In the genomic region with DNA sequence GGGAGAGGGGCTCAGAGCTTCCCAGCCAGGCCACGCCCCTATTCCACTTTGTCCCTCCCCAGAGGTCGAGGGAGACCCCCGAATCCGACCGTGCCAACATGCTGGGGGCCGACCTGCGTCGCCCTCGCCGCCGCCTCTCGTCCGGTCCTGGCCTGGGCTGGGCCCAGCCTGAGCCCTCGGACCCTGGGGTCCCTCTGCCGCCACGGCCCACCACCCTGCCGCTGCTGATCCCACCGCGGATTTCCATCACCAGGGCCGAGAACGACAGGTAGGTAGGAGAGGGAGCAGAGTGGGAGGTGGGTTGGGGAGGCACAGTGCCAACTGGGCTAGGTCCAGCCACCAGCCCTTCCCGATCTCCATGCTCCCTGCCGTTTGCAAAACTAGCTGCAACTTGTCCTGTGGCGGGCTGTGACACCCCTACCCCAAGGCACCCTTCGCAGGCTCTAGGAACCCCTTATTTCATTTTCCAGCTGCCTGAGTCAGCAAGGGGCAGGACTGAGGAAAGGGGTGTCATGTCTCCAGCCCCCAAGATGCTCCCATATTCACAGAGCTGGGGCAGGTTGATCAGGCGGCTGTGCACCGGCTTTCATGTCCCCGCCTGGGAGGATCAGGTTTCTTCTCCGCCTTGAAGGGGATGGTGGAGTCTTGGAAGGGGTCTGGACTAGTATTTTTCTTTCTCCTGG, we compare ENCODE assay signal across 1 cellular context.
A peak's percentile ranks its signal among the peaks of the same experiment; 100 is the strongest.
TF ChIP-seq lines count a peak whose summit lies in the region.

No MANE protein-coding gene starts in this region.

TF ChIP-seq in HEK293, 187 proteins besides CTCF, POLR2A, EP300 and RAD21 (continued from another document and continues in another):
- TF ChIP-seq, protein P1, sequence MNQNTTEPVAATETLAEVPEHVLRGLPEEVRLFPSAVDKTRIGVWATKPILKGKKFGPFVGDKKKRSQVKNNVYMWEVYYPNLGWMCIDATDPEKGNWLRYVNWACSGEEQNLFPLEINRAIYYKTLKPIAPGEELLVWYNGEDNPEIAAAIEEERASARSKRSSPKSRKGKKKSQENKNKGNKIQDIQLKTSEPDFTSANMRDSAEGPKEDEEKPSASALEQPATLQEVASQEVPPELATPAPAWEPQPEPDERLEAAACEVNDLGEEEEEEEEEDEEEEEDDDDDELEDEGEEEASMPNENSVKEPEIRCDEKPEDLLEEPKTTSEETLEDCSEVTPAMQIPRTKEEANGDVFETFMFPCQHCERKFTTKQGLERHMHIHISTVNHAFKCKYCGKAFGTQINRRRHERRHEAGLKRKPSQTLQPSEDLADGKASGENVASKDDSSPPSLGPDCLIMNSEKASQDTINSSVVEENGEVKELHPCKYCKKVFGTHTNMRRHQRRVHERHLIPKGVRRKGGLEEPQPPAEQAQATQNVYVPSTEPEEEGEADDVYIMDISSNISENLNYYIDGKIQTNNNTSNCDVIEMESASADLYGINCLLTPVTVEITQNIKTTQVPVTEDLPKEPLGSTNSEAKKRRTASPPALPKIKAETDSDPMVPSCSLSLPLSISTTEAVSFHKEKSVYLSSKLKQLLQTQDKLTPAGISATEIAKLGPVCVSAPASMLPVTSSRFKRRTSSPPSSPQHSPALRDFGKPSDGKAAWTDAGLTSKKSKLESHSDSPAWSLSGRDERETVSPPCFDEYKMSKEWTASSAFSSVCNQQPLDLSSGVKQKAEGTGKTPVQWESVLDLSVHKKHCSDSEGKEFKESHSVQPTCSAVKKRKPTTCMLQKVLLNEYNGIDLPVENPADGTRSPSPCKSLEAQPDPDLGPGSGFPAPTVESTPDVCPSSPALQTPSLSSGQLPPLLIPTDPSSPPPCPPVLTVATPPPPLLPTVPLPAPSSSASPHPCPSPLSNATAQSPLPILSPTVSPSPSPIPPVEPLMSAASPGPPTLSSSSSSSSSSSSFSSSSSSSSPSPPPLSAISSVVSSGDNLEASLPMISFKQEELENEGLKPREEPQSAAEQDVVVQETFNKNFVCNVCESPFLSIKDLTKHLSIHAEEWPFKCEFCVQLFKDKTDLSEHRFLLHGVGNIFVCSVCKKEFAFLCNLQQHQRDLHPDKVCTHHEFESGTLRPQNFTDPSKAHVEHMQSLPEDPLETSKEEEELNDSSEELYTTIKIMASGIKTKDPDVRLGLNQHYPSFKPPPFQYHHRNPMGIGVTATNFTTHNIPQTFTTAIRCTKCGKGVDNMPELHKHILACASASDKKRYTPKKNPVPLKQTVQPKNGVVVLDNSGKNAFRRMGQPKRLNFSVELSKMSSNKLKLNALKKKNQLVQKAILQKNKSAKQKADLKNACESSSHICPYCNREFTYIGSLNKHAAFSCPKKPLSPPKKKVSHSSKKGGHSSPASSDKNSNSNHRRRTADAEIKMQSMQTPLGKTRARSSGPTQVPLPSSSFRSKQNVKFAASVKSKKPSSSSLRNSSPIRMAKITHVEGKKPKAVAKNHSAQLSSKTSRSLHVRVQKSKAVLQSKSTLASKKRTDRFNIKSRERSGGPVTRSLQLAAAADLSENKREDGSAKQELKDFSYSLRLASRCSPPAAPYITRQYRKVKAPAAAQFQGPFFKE (tag by site-specific recombination; IDR thresholded peaks at IDR 0.05; ENCODE audit: borderline replicate concordance) = no peak
- TF ChIP-seq ZNF830 (tag by site-specific recombination; IDR thresholded peaks at IDR 0.05; ENCODE audit: low read depth) (no peak), ZNF473 (tag by site-specific recombination; IDR thresholded peaks at IDR 0.05) (no peak), ZNF202 (tag by site-specific recombination; IDR thresholded peaks at IDR 0.05; ENCODE audit: borderline replicate concordance) (no peak), ZBTB48 (tag by site-specific recombination; IDR thresholded peaks at IDR 0.05) (peak; percentile 44), ZNF350 (tag by site-specific recombination; IDR thresholded peaks at IDR 0.05) (no peak), ZBTB8A (tag by site-specific recombination; IDR thresholded peaks at IDR 0.05) (no peak; the same call in 1 of the 2 replicates), ZNF549 (tag by site-specific recombination; IDR thresholded peaks at IDR 0.05) (no peak), ZNF114 (tag by site-specific recombination; IDR thresholded peaks at IDR 0.05) (no peak), ZNF488 (tag by site-specific recombination; IDR thresholded peaks at IDR 0.05) (no peak), ZNF394 (tag by site-specific recombination; IDR thresholded peaks at IDR 0.05; ENCODE audit: borderline replicate concordance) (no peak; the same call in 1 of the 2 replicates), HIC1 (tag by site-specific recombination; IDR thresholded peaks at IDR 0.05) (peak; percentile 90), ZNF585B (tag by site-specific recombination; IDR thresholded peaks at IDR 0.05) (no peak), ZNF248 (tag by site-specific recombination; IDR thresholded peaks at IDR 0.05) (no peak), ZNF132 (tag by site-specific recombination; IDR thresholded peaks at IDR 0.05; ENCODE audit: borderline replicate concordance) (no peak), ZNF600 (tag by site-specific recombination; IDR thresholded peaks at IDR 0.05) (peak; percentile 76; the same call in 1 of the 2 replicates), ZNF658 (tag by site-specific recombination; IDR thresholded peaks at IDR 0.05) (no peak), ZNF423 (tag by site-specific recombination; IDR thresholded peaks at IDR 0.05) (no peak), ZNF514 (tag by site-specific recombination; IDR thresholded peaks at IDR 0.05) (no peak), EGR2 (tag by site-specific recombination; IDR thresholded peaks at IDR 0.05; ENCODE audit: low read depth) (peak; percentile 14; the same call in 1 of the 2 replicates), OVOL3 (tag by site-specific recombination; IDR thresholded peaks at IDR 0.05) (no peak), ZNF707 (tag by site-specific recombination; IDR thresholded peaks at IDR 0.05) (no peak), BCL11A (tag by site-specific recombination; IDR thresholded peaks at IDR 0.05; ENCODE audit: low read depth) (no peak), YY2 (tag by site-specific recombination; IDR thresholded peaks at IDR 0.05) (no peak), FEZF1 (tag by site-specific recombination; IDR thresholded peaks at IDR 0.05) (no peak), ZNF2 (tag by site-specific recombination; IDR thresholded peaks at IDR 0.05) (no peak), ZNF146 (tag by site-specific recombination; IDR thresholded peaks at IDR 0.05) (no peak), KLF16 (tag by site-specific recombination; IDR thresholded peaks at IDR 0.05) (no peak), PRDM1 (tag by site-specific recombination; IDR thresholded peaks at IDR 0.05) (no peak), MZF1 (tag by site-specific recombination; IDR thresholded peaks at IDR 0.05; ENCODE audit: borderline replicate concordance) (0 out of 2 replicates have a peak, but pooled peaks have one; percentile 13), ZNF48 (tag by site-specific recombination; IDR thresholded peaks at IDR 0.05) (no peak), ZNF404 (tag by site-specific recombination; IDR thresholded peaks at IDR 0.05) (no peak), SALL2 (tag by site-specific recombination; IDR thresholded peaks at IDR 0.05; ENCODE audit: borderline replicate concordance) (no peak), ZNF324 (tag by site-specific recombination; IDR thresholded peaks at IDR 0.05) (no peak), ZNF560 (tag by site-specific recombination; IDR thresholded peaks at IDR 0.05; ENCODE audit: borderline replicate concordance) (no peak), ZNF23 (tag by site-specific recombination; IDR thresholded peaks at IDR 0.05; ENCODE audit: borderline replicate concordance) (no peak), ZNF639 (tag by site-specific recombination; IDR thresholded peaks at IDR 0.05) (no peak)
- TF ChIP-seq, protein P2, sequence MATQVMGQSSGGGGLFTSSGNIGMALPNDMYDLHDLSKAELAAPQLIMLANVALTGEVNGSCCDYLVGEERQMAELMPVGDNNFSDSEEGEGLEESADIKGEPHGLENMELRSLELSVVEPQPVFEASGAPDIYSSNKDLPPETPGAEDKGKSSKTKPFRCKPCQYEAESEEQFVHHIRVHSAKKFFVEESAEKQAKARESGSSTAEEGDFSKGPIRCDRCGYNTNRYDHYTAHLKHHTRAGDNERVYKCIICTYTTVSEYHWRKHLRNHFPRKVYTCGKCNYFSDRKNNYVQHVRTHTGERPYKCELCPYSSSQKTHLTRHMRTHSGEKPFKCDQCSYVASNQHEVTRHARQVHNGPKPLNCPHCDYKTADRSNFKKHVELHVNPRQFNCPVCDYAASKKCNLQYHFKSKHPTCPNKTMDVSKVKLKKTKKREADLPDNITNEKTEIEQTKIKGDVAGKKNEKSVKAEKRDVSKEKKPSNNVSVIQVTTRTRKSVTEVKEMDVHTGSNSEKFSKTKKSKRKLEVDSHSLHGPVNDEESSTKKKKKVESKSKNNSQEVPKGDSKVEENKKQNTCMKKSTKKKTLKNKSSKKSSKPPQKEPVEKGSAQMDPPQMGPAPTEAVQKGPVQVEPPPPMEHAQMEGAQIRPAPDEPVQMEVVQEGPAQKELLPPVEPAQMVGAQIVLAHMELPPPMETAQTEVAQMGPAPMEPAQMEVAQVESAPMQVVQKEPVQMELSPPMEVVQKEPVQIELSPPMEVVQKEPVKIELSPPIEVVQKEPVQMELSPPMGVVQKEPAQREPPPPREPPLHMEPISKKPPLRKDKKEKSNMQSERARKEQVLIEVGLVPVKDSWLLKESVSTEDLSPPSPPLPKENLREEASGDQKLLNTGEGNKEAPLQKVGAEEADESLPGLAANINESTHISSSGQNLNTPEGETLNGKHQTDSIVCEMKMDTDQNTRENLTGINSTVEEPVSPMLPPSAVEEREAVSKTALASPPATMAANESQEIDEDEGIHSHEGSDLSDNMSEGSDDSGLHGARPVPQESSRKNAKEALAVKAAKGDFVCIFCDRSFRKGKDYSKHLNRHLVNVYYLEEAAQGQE (tag by site-specific recombination; IDR thresholded peaks at IDR 0.05) = 0 out of 2 replicates have a peak, but pooled peaks have one; percentile 26
- TF ChIP-seq, protein P3, sequence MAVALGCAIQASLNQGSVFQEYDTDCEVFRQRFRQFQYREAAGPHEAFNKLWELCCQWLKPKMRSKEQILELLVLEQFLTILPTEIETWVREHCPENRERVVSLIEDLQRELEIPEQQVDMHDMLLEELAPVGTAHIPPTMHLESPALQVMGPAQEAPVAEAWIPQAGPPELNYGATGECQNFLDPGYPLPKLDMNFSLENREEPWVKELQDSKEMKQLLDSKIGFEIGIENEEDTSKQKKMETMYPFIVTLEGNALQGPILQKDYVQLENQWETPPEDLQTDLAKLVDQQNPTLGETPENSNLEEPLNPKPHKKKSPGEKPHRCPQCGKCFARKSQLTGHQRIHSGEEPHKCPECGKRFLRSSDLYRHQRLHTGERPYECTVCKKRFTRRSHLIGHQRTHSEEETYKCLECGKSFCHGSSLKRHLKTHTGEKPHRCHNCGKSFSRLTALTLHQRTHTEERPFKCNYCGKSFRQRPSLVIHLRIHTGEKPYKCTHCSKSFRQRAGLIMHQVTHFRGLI (tag by site-specific recombination; IDR thresholded peaks at IDR 0.05) = no peak
- TF ChIP-seq, protein P4, sequence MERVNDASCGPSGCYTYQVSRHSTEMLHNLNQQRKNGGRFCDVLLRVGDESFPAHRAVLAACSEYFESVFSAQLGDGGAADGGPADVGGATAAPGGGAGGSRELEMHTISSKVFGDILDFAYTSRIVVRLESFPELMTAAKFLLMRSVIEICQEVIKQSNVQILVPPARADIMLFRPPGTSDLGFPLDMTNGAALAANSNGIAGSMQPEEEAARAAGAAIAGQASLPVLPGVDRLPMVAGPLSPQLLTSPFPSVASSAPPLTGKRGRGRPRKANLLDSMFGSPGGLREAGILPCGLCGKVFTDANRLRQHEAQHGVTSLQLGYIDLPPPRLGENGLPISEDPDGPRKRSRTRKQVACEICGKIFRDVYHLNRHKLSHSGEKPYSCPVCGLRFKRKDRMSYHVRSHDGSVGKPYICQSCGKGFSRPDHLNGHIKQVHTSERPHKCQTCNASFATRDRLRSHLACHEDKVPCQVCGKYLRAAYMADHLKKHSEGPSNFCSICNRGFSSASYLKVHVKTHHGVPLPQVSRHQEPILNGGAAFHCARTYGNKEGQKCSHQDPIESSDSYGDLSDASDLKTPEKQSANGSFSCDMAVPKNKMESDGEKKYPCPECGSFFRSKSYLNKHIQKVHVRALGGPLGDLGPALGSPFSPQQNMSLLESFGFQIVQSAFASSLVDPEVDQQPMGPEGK (tag by site-specific recombination; IDR thresholded peaks at IDR 0.05) = peak; percentile 80
